In genomic region chr5:53814819-53815218, GRCh38 we compare ENCODE assay signal across 23 cellular contexts.
"Had no signal": no experiment of that assay in that cellular context is flagged by ENCODE, and none has a peak within 500 bp of the region (broad histone marks: within the 10 kb centered on the region; RNA-seq: fewer than 3 reads in every experiment).

No MANE protein-coding gene starts in this region.

- FAIRE-seq: endometrium, keratinocyte had no signal

- ATAC-seq: activated naive CD4-positive, alpha-beta T cell treated with anti-CD3 and anti-CD28 coated beads, Interleukin-2, amount 50 U/mL, for 72 hours; heart right ventricle; left colon; natural killer cell treated with Interleukin-12 subunit alpha and Interleukin-12 subunit beta and Interleukin-15 and Interleukin-18, amount 100 ng/mL, for 72 hours had no signal

- H3K9me3 ChIP-seq: heart right ventricle, prostate gland, right atrium auricular region, spleen, testis, uterus had no signal

- H3K4me3 ChIP-seq: heart right ventricle, prostate gland, right atrium auricular region, spleen, testis, uterus had no signal

- H3K4me1 ChIP-seq: heart right ventricle, prostate gland, right atrium auricular region, spleen, testis, uterus had no signal

- DNase-seq: activated CD4-positive, alpha-beta T cell treated with anti-CD3 and anti-CD28 coated beads, Interleukin-2, amount 50 U/mL, for 1 hour; activated CD4-positive, CD25-positive, alpha-beta regulatory T cell treated with anti-CD3 and anti-CD28 coated beads, Interleukin-2, amount 50 U/mL, for 72 hours; activated gamma-delta T cell treated with Interleukin-2 at 50 U/mL for 16 hours; activated T-cell treated with anti-CD3 and anti-CD28 coated beads, Interleukin-2, amount 50 U/mL, for 1 hour; aorta; effector CD4-positive, alpha-beta T cell; erythroblast; foreskin fibroblast; heart right ventricle; left colon; spleen; stimulated activated CD4-positive, alpha-beta T cell treated with anti-CD3 and anti-CD28 coated beads, Interleukin-4, amount 100 ng/mL, for 1 hour; stimulated activated naive CD4-positive, alpha-beta T cell; testis; trophoblast cell; uterus; WERI-Rb-1 had no signal

- H3K27me3 ChIP-seq: right atrium auricular region, spleen, testis, uterus had no signal

- H3K36me3 ChIP-seq: heart right ventricle, prostate gland, right atrium auricular region, spleen, uterus, WERI-Rb-1 had no signal

- H3K27ac ChIP-seq: heart right ventricle, prostate gland, right atrium auricular region, spleen, testis, uterus, WERI-Rb-1 had no signal
